21 cellular contexts compared by ENCODE assay signal in the genomic region with DNA sequence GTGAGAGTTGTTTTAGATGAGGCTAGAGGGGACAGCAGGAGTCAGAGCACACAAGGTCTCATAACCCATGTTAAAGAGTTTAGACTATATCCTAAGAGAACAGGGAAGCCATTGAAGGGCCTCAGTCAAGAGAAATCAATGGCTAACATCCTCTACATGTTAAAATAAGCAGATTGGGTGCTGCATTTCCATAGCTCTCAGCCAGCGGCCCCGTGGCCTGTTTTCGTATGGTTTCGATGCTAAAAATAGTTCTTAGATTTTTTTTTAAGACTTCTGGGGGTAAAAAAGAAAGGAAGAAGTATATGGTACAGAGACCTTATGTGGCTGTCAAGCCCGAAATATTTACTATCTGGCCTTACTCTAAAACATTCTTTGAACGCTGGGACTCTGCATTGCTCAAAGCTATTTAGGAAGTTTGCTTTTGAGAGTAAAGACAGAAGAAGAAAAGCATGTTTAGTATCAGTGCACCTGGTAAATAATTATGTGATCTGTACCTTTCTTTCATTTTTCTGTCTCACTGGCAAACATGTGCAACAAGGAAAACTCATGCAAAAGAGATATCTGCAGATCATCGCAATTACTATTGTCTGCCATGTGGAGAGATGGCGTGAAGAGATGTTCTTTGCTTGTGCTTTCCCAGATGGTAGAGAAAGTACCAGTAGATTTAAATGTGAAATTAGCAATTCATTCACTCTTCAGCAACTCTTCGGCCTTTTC. TPM values are rescaled to one million over a fixed set of nuclear protein-coding genes. Genes with fewer than 3 reads are reported as not detected.
DNase-seq lines count a peak whose midpoint lies in the region; ATAC-seq and TF ChIP-seq lines count a peak whose summit lies in the region.
"Had no signal": no experiment of that assay in that cellular context is flagged by ENCODE, and none has a peak within 500 bp of the region (broad histone marks: within the 10 kb centered on the region; RNA-seq: fewer than 3 reads in every experiment).

No MANE protein-coding gene starts in this region.

- H3K36me3 Mint-ChIP-seq in activated T-cell treated with anti-CD3 and anti-CD28 coated beads, Interleukin-2, amount 50 U/mL, for 24 hours (ENCODE audit: low read depth): peaks cover 72% of the 10 kb centered on the region
- peaks cover 20% of the 10 kb centered on the region for H3K36me3 Mint-ChIP-seq in activated T-cell treated with anti-CD3 and anti-CD28 coated beads, Interleukin-2, amount 50 U/mL, for 4 hours (ENCODE audit: insufficient read depth)
- H3K36me3 Mint-ChIP-seq in activated T-helper 1 cell treated with anti-CD3 and anti-CD28 coated beads, Interleukin-12 subunit alpha, Interleukin-12 subunit beta, Interleukin-2, Interleukin-4 antibody, amounts not matched to agents 30 ng/mL and 10 ng/mL and 1 ng/mL, durations not matched to agents 14 hours and 24 hours and 36 hours (ENCODE audit: low read depth): peaks cover 22% of the 10 kb centered on the region
- H3K36me3 Mint-ChIP-seq in stimulated activated memory B cell treated with anti-CD40 and anti-IgM and Interleukin-4, amounts not matched to agents 10 μg/mL and 1 μg/mL and 100 μg/mL, for 72 hours: peaks cover 28% of the 10 kb centered on the region

- H3K4me3 ChIP-seq in KMS-11 (IDR thresholded peaks at IDR 0.05; ENCODE audit: insufficient read depth, low read depth, low read length) (peak overlapping the region; percentile 33), smooth muscle cell (no peak overlapping the region)
- H3K4me3 ChIP-seq: uterus had no signal

- H3K79me2 ChIP-seq in KMS-11 (ENCODE audit: insufficient read depth, low read depth): peaks cover 3% of the 10 kb centered on the region; the same call in 1 of the 2 replicates
- H3K79me2 ChIP-seq in smooth muscle cell (ENCODE audit: low read depth): no peaks in the 10 kb centered on the region

- no peaks in the 10 kb centered on the region for H3K9me3 Mint-ChIP-seq in activated T-cell treated with anti-CD3 and anti-CD28 coated beads, Interleukin-2, amount 50 U/mL, for 24 hours
- H3K9me3 Mint-ChIP-seq in activated T-cell treated with anti-CD3 and anti-CD28 coated beads, Interleukin-2, amount 50 U/mL, for 4 hours: no peaks in the 10 kb centered on the region
- H3K9me3 Mint-ChIP-seq in activated T-helper 1 cell treated with anti-CD3 and anti-CD28 coated beads, Interleukin-12 subunit alpha, Interleukin-12 subunit beta, Interleukin-2, Interleukin-4 antibody, amounts not matched to agents 30 ng/mL and 10 ng/mL and 1 ng/mL, durations not matched to agents 14 hours and 24 hours and 36 hours: no peaks in the 10 kb centered on the region
- H3K9me3 Mint-ChIP-seq in stimulated activated memory B cell treated with anti-CD40 and anti-IgM and Interleukin-4, amounts not matched to agents 10 μg/mL and 1 μg/mL and 100 μg/mL, for 72 hours: no peaks in the 10 kb centered on the region
- H3K9me3 Mint-ChIP-seq: H9 had no signal

- peaks cover 16% of the 10 kb centered on the region for H3F3A ChIP-seq in smooth muscle cell (ENCODE audit: low read depth)

- H3K27ac ChIP-seq in KMS-11 (peak overlapping the region; percentile 79), smooth muscle cell (ENCODE audit: low read depth) (no peak overlapping the region)
- H3K27ac ChIP-seq: parathyroid adenoma, uterus, WERI-Rb-1 had no signal

- H3K9ac ChIP-seq in KMS-11: peak overlapping the region; percentile 38; the same call in 1 of the 2 replicates
- H3K9ac ChIP-seq in smooth muscle cell (ENCODE audit: low read depth): no peak overlapping the region
- H3K9ac ChIP-seq: parathyroid adenoma had no signal

- no peak for ATAC-seq in activated T-cell treated with anti-CD3 and anti-CD28 coated beads, Interleukin-2, amount 50 U/mL, for 4 hours
- no peak for ATAC-seq in stimulated activated memory B cell treated with anti-CD40 and anti-IgM and Interleukin-4, amounts not matched to agents 10 μg/mL and 1 μg/mL and 100 μg/mL, for 72 hours
- ATAC-seq: HepG2 had no signal

- 72% methylated on average over 9 of the region's 9 CpGs for WGBS in smooth muscle cell (ENCODE audit: low lambda C conversion rate)

- peaks cover 73% of the 10 kb centered on the region for H3K4me1 ChIP-seq in KMS-11 (ENCODE audit: low read depth, poor library complexity, severe bottlenecking)
- no peaks in the 10 kb centered on the region for H3K4me1 ChIP-seq in smooth muscle cell (ENCODE audit: low read depth)
- H3K4me1 ChIP-seq: uterus had no signal

- no peaks in the 10 kb centered on the region for H3K27me3 Mint-ChIP-seq in activated T-cell treated with anti-CD3 and anti-CD28 coated beads, Interleukin-2, amount 50 U/mL, for 24 hours
- H3K27me3 Mint-ChIP-seq in activated T-cell treated with anti-CD3 and anti-CD28 coated beads, Interleukin-2, amount 50 U/mL, for 4 hours (ENCODE audit: low read depth): no peaks in the 10 kb centered on the region
- no peaks in the 10 kb centered on the region for H3K27me3 Mint-ChIP-seq in activated T-helper 1 cell treated with anti-CD3 and anti-CD28 coated beads, Interleukin-12 subunit alpha, Interleukin-12 subunit beta, Interleukin-2, Interleukin-4 antibody, amounts not matched to agents 30 ng/mL and 10 ng/mL and 1 ng/mL, durations not matched to agents 14 hours and 24 hours and 36 hours (ENCODE audit: insufficient read depth)
- no peaks in the 10 kb centered on the region for H3K27me3 Mint-ChIP-seq in stimulated activated memory B cell treated with anti-CD40 and anti-IgM and Interleukin-4, amounts not matched to agents 10 μg/mL and 1 μg/mL and 100 μg/mL, for 72 hours

- H3K4me3 Mint-ChIP-seq in activated T-cell treated with anti-CD3 and anti-CD28 coated beads, Interleukin-2, amount 50 U/mL, for 24 hours: no peak overlapping the region
- no peak overlapping the region for H3K4me3 Mint-ChIP-seq in activated T-cell treated with anti-CD3 and anti-CD28 coated beads, Interleukin-2, amount 50 U/mL, for 4 hours
- H3K4me3 Mint-ChIP-seq in activated T-helper 1 cell treated with anti-CD3 and anti-CD28 coated beads, Interleukin-12 subunit alpha, Interleukin-12 subunit beta, Interleukin-2, Interleukin-4 antibody, amounts not matched to agents 30 ng/mL and 10 ng/mL and 1 ng/mL, durations not matched to agents 14 hours and 24 hours and 36 hours: peak overlapping the region; percentile 0
- H3K4me3 Mint-ChIP-seq in stimulated activated memory B cell treated with anti-CD40 and anti-IgM and Interleukin-4, amounts not matched to agents 10 μg/mL and 1 μg/mL and 100 μg/mL, for 72 hours: no peak overlapping the region
- H3K4me3 Mint-ChIP-seq: H9 had no signal

- DNase-seq in activated T-cell treated with anti-CD3 and anti-CD28 coated beads, Interleukin-2, amount 50 U/mL, for 24 hours: no peak
- DNase-seq in activated T-cell treated with anti-CD3 and anti-CD28 coated beads, Interleukin-2, amount 50 U/mL, for 4 hours: no peak
- no peak for DNase-seq in activated T-helper 1 cell treated with anti-CD3 and anti-CD28 coated beads, Interleukin-12 subunit alpha, Interleukin-12 subunit beta, Interleukin-2, Interleukin-4 antibody, amounts not matched to agents 30 ng/mL and 10 ng/mL and 1 ng/mL, durations not matched to agents 14 hours and 24 hours and 36 hours (ENCODE audit: low spot score)
- DNase-seq in smooth muscle cell (lab: John Stamatoyannopoulos, UW; ENCODE audit: unreplicated experiment): no peak
- no peak for DNase-seq in NCI-H2196 (lab: John Stamatoyannopoulos, UW; ENCODE audit: unreplicated experiment)
- no peak for DNase-seq in NCI-H1048 (lab: John Stamatoyannopoulos, UW)
- DNase-seq: DMS53; H9; midbrain; NCI-H1436 treated with DMSO at 0.1 percent for 48 hours; NCI-H524 treated with DMSO at 0.1 percent for 48 hours; SHP77; stimulated activated CD8-positive, alpha-beta memory T cell treated with anti-CD3 and anti-CD28 coated beads, Interleukin-4, amount 100 ng/mL, for 48 hours; uterus; WERI-Rb-1 had no signal

- no peaks in the 10 kb centered on the region for H3K27me3 ChIP-seq in KMS-11 (ENCODE audit: insufficient read depth, low read depth)
- no peaks in the 10 kb centered on the region for H3K27me3 ChIP-seq in smooth muscle cell (ENCODE audit: low read depth)
- H3K27me3 ChIP-seq: uterus had no signal

- peak overlapping the region; percentile 94 for H3K4me2 ChIP-seq in KMS-11
- no peak overlapping the region for H3K4me2 ChIP-seq in smooth muscle cell

- H4K20me1 ChIP-seq in KMS-11 (ENCODE audit: insufficient read depth): no peaks in the 10 kb centered on the region
- H4K20me1 ChIP-seq in smooth muscle cell (ENCODE audit: low read depth): no peaks in the 10 kb centered on the region

- no peak for TF ChIP-seq CTCF in KMS-11 (conservative IDR thresholded peaks at IDR 0.05; ENCODE audit: low read depth, low read length)
- TF ChIP-seq CTCF in smooth muscle cell (IDR thresholded peaks at IDR 0.05; ENCODE audit: borderline replicate concordance, insufficient read depth, poor library complexity, severe bottlenecking): no peak

- intact Hi-C loops in activated T-helper 1 cell treated with anti-CD3 and anti-CD28 coated beads, Interleukin-12 subunit alpha, Interleukin-12 subunit beta, Interleukin-2, Interleukin-4 antibody, amounts not matched to agents 30 ng/mL and 10 ng/mL and 1 ng/mL, durations not matched to agents 14 hours and 24 hours and 36 hours (cut with micrococcal nuclease): no loop called here

- peak overlapping the region; percentile 63 for H3K27ac Mint-ChIP-seq in activated T-cell treated with anti-CD3 and anti-CD28 coated beads, Interleukin-2, amount 50 U/mL, for 24 hours
- H3K27ac Mint-ChIP-seq in activated T-helper 1 cell treated with anti-CD3 and anti-CD28 coated beads, Interleukin-12 subunit alpha, Interleukin-12 subunit beta, Interleukin-2, Interleukin-4 antibody, amounts not matched to agents 30 ng/mL and 10 ng/mL and 1 ng/mL, durations not matched to agents 14 hours and 24 hours and 36 hours: peak overlapping the region; percentile 73
- H3K27ac Mint-ChIP-seq in stimulated activated memory B cell treated with anti-CD40 and anti-IgM and Interleukin-4, amounts not matched to agents 10 μg/mL and 1 μg/mL and 100 μg/mL, for 72 hours: peak overlapping the region; percentile 59

- H3K9me3 ChIP-seq in smooth muscle cell (replicated peaks; ENCODE audit: low read depth): no peaks in the 10 kb centered on the region
- H3K9me3 ChIP-seq: uterus had no signal

- H3K36me3 ChIP-seq in KMS-11 (ENCODE audit: insufficient read depth): no peaks in the 10 kb centered on the region
- peaks cover 5% of the 10 kb centered on the region for H3K36me3 ChIP-seq in smooth muscle cell (ENCODE audit: low read depth)
- H3K36me3 ChIP-seq: uterus had no signal

- H3K4me1 Mint-ChIP-seq in activated T-cell treated with anti-CD3 and anti-CD28 coated beads, Interleukin-2, amount 50 U/mL, for 24 hours (ENCODE audit: low read depth): peaks cover 55% of the 10 kb centered on the region
- peaks cover 30% of the 10 kb centered on the region for H3K4me1 Mint-ChIP-seq in activated T-cell treated with anti-CD3 and anti-CD28 coated beads, Interleukin-2, amount 50 U/mL, for 4 hours (ENCODE audit: low read depth)
- H3K4me1 Mint-ChIP-seq in activated T-helper 1 cell treated with anti-CD3 and anti-CD28 coated beads, Interleukin-12 subunit alpha, Interleukin-12 subunit beta, Interleukin-2, Interleukin-4 antibody, amounts not matched to agents 30 ng/mL and 10 ng/mL and 1 ng/mL, durations not matched to agents 14 hours and 24 hours and 36 hours (ENCODE audit: low read depth): peaks cover 56% of the 10 kb centered on the region
- H3K4me1 Mint-ChIP-seq in stimulated activated memory B cell treated with anti-CD40 and anti-IgM and Interleukin-4, amounts not matched to agents 10 μg/mL and 1 μg/mL and 100 μg/mL, for 72 hours: peaks cover 17% of the 10 kb centered on the region
- H3K4me1 Mint-ChIP-seq: H9 had no signal

- H2AFZ ChIP-seq in KMS-11 (ENCODE audit: low read depth) (peak overlapping the region; percentile 32; the same call in 1 of the 2 replicates), smooth muscle cell (ENCODE audit: low read depth) (no peak overlapping the region)
- H2AFZ ChIP-seq: parathyroid adenoma had no signal

RNA-seq across cellular contexts. Expression of a gene that starts 8.4 kb away (rescaled TPM):
- total RNA-seq in activated T-cell treated with anti-CD3 and anti-CD28 coated beads, Interleukin-2, amount 50 U/mL, for 4 hours: 10 to 100 TPM in 2 of 3 donors, 1 to 10 TPM in 1; 9.6 to 13.5 (median 12.2) TPM
- total RNA-seq in activated T-helper 1 cell treated with anti-CD3 and anti-CD28 coated beads, Interleukin-12 subunit alpha, Interleukin-12 subunit beta, Interleukin-2, Interleukin-4 antibody, amounts not matched to agents 30 ng/mL and 10 ng/mL and 1 ng/mL, durations not matched to agents 14 hours and 24 hours and 36 hours: 15.5 and 18.9 TPM in 2 replicates
- 3.7 and 4.6 TPM in 2 replicates for total RNA-seq in smooth muscle cell
- 1.9 and 3.6 TPM in 2 replicates for polyA plus RNA-seq in smooth muscle cell

RNA-seq across cellular contexts. Expression of a gene that starts 38.8 kb away (rescaled TPM):
- total RNA-seq in activated T-cell treated with anti-CD3 and anti-CD28 coated beads, Interleukin-2, amount 50 U/mL, for 4 hours: not detected
- total RNA-seq in activated T-helper 1 cell treated with anti-CD3 and anti-CD28 coated beads, Interleukin-12 subunit alpha, Interleukin-12 subunit beta, Interleukin-2, Interleukin-4 antibody, amounts not matched to agents 30 ng/mL and 10 ng/mL and 1 ng/mL, durations not matched to agents 14 hours and 24 hours and 36 hours: 0.12 TPM in 1 of 2 replicates, not detected in the other
- total RNA-seq in smooth muscle cell: not detected in 2 replicates
- polyA plus RNA-seq in smooth muscle cell: 0.08 TPM in 1 of 2 replicates, not detected in the other
- total RNA-seq: HepG2 had no signal
- polyA plus RNA-seq: AG04450, HepG2 had no signal

RNA-seq across cellular contexts. Expression of a gene that starts 48.7 kb away (rescaled TPM):
- not detected for total RNA-seq in activated T-cell treated with anti-CD3 and anti-CD28 coated beads, Interleukin-2, amount 50 U/mL, for 4 hours
- not detected in 2 replicates for total RNA-seq in activated T-helper 1 cell treated with anti-CD3 and anti-CD28 coated beads, Interleukin-12 subunit alpha, Interleukin-12 subunit beta, Interleukin-2, Interleukin-4 antibody, amounts not matched to agents 30 ng/mL and 10 ng/mL and 1 ng/mL, durations not matched to agents 14 hours and 24 hours and 36 hours
- not detected in 2 replicates for total RNA-seq in smooth muscle cell
- not detected in 2 replicates for polyA plus RNA-seq in smooth muscle cell
- total RNA-seq: cardiac septum, H9, HepG2, uterus had no signal
- polyA plus RNA-seq: AG04450, HepG2 had no signal

RNA-seq across cellular contexts. Expression of a gene that starts 49.7 kb away (rescaled TPM):
- total RNA-seq in activated T-cell treated with anti-CD3 and anti-CD28 coated beads, Interleukin-2, amount 50 U/mL, for 4 hours: 100 to 1,000 TPM; 121 to 151 (median 139) TPM
- total RNA-seq in activated T-helper 1 cell treated with anti-CD3 and anti-CD28 coated beads, Interleukin-12 subunit alpha, Interleukin-12 subunit beta, Interleukin-2, Interleukin-4 antibody, amounts not matched to agents 30 ng/mL and 10 ng/mL and 1 ng/mL, durations not matched to agents 14 hours and 24 hours and 36 hours: 81.3 and 83.0 TPM in 2 replicates
- total RNA-seq in smooth muscle cell: 9.2 and 38.4 TPM in 2 replicates
- 52.4 and 67.7 TPM in 2 replicates for polyA plus RNA-seq in smooth muscle cell

RNA-seq across cellular contexts. Expression of a gene that starts 51.6 kb away (rescaled TPM):
- total RNA-seq in activated T-cell treated with anti-CD3 and anti-CD28 coated beads, Interleukin-2, amount 50 U/mL, for 4 hours: not detected
- not detected in 2 replicates for total RNA-seq in activated T-helper 1 cell treated with anti-CD3 and anti-CD28 coated beads, Interleukin-12 subunit alpha, Interleukin-12 subunit beta, Interleukin-2, Interleukin-4 antibody, amounts not matched to agents 30 ng/mL and 10 ng/mL and 1 ng/mL, durations not matched to agents 14 hours and 24 hours and 36 hours
- total RNA-seq in smooth muscle cell: not detected in 2 replicates
- 1.5 TPM in 1 of 2 replicates, not detected in the other for polyA plus RNA-seq in smooth muscle cell
- total RNA-seq: cardiac septum, H9, HepG2, uterus had no signal
- polyA plus RNA-seq: AG04450, HepG2 had no signal
